In genomic region chr1:176567190-176567794, GRCh38 we compare ENCODE assay signal across 16 cellular contexts.
DNase-seq lines count a peak whose midpoint lies in the region; ATAC-seq and TF ChIP-seq lines count a peak whose summit lies in the region.
"Had no signal": no experiment of that assay in that cellular context is flagged by ENCODE, and none has a peak within 500 bp of the region (broad histone marks: within the 10 kb centered on the region; RNA-seq: fewer than 3 reads in every experiment).

No MANE protein-coding gene starts in this region.

- peak; percentile 60 for ATAC-seq in left lung
- ATAC-seq: activated CD4-positive, CD25-positive, alpha-beta regulatory T cell treated with anti-CD3 and anti-CD28 coated beads, Interleukin-2, amount 50 U/mL, for 24 hours; esophagus mucosa had no signal

- H3K9ac ChIP-seq in mammary epithelial cell (ENCODE audit: insufficient read depth, low read length): no peak overlapping the region
- H3K9ac ChIP-seq: BLaER1 treated with 17β-estradiol and CSF1 and Interleukin-3, amounts not matched to agents 10 nM and 100 nM had no signal

- 31% methylated on average over 3 of the region's 3 CpGs for WGBS in mammary epithelial cell (ENCODE audit: low coverage, missing lambda C conversion rate)

- in situ Hi-C loops in mammary epithelial cell (cut with MboI; ENCODE audit: low sequenced_read_pairs in 2 of 2): loop anchor here in 1 of 2 donors (25.0 kb wide), 1 partner anchor 120 kb away; no protein-coding TSS in a partner anchor

- no peaks in the 10 kb centered on the region for H3K79me2 ChIP-seq in mammary epithelial cell (ENCODE audit: insufficient read depth, low read length)

- dilution Hi-C loops in mammary epithelial cell (cut with HindIII; ENCODE audit: low sequenced_read_pairs): no loop called here

- H3K4me1 ChIP-seq in mammary epithelial cell (ENCODE audit: insufficient read depth, low read length): peaks cover 15% of the 10 kb centered on the region
- peaks cover 0 to 5% of the 10 kb centered on the region in 2 donors for H3K4me1 ChIP-seq in left lung
- H3K4me1 ChIP-seq: colonic mucosa, uterus had no signal

- CTCF ChIA-PET in mammary epithelial cell (lab: Charles Lee; ENCODE audit: low non-redundant PET): no interaction called here

- no peaks in the 10 kb centered on the region for H3K36me3 ChIP-seq in mammary epithelial cell (ENCODE audit: insufficient read depth, low read length)
- H3K36me3 ChIP-seq in left lung: no peaks in the 10 kb centered on the region
- H3K36me3 ChIP-seq: BLaER1 treated with 17β-estradiol and CSF1 and Interleukin-3, amounts not matched to agents 10 nM and 100 nM; colonic mucosa; uterus had no signal

- DNase-seq in AG08395 (ENCODE audit: low spot score) (peak; percentile 31), HT1080 (ENCODE audit: low read depth) (peak; percentile 72), mammary epithelial cell (peak; percentile 49), left lung (no peak), NCI-H526 treated with DMSO at 0.1 percent for 48 hours (lab: John Stamatoyannopoulos, UW) (no peak), NK-92 (lab: John Stamatoyannopoulos, UW; ENCODE audit: unreplicated experiment) (no peak), HUDEP-2 (lab: John Stamatoyannopoulos, UW; ENCODE audit: unreplicated experiment in 76 of 76) (no peak), DMS 273 treated with DMSO at 0.1 percent for 48 hours (lab: John Stamatoyannopoulos, UW) (no peak)
- DNase-seq: activated CD8-positive, alpha-beta memory T cell treated with anti-CD3 and anti-CD28 coated beads, Interleukin-2, amount 50 U/mL, for 48 hours; activated naive CD8-positive, alpha-beta T cell treated with anti-CD3 and anti-CD28 coated beads for 36 hours; colonic mucosa; H9; uterus had no signal

- no peak overlapping the region for H2AFZ ChIP-seq in mammary epithelial cell (ENCODE audit: low read depth, low read length)

- no peak overlapping the region for H3K27ac ChIP-seq in mammary epithelial cell (ENCODE audit: insufficient read depth, low read depth, low read length)
- peak overlapping the region in 1 of 2 donors; percentile 59 for H3K27ac ChIP-seq in left lung
- H3K27ac ChIP-seq: BLaER1 treated with 17β-estradiol and CSF1 and Interleukin-3, amounts not matched to agents 10 nM and 100 nM; colonic mucosa; uterus had no signal

- H4K20me1 ChIP-seq in mammary epithelial cell (ENCODE audit: insufficient read depth, low read length): no peaks in the 10 kb centered on the region
- H4K20me1 ChIP-seq: BLaER1 treated with 17β-estradiol and CSF1 and Interleukin-3, amounts not matched to agents 10 nM and 100 nM had no signal

- H3K9me3 ChIP-seq in mammary epithelial cell (replicated peaks; ENCODE audit: insufficient read depth, low read length) (no peaks in the 10 kb centered on the region), left lung (no peaks in the 10 kb centered on the region)
- H3K9me3 ChIP-seq: BLaER1 treated with 17β-estradiol and CSF1 and Interleukin-3, amounts not matched to agents 10 nM and 100 nM; colonic mucosa; uterus had no signal

- intact Hi-C loops in mammary epithelial cell (cut with micrococcal nuclease) (no loop called here), left lung (cut with DNase I) (loop anchor here in 1 of 2 donors (10.0 kb wide), 1 partner anchor 128 kb away; no protein-coding TSS in a partner anchor)

- no peak overlapping the region for H3K4me3 ChIP-seq in mammary epithelial cell (replicated peaks in 1 of 3; ENCODE audit: insufficient read depth in 1 of 3, low read depth in 2 of 3, low read length in 3 of 3)
- no peak overlapping the region for H3K4me3 ChIP-seq in left lung
- H3K4me3 ChIP-seq: BLaER1 treated with 17β-estradiol and CSF1 and Interleukin-3, amounts not matched to agents 10 nM and 100 nM; colonic mucosa; uterus had no signal

- H3K27me3 ChIP-seq in mammary epithelial cell (ENCODE audit: insufficient read depth, low read length) (no peaks in the 10 kb centered on the region), left lung (no peaks in the 10 kb centered on the region)
- H3K27me3 ChIP-seq: BLaER1 treated with 17β-estradiol and CSF1 and Interleukin-3, amounts not matched to agents 10 nM and 100 nM; colonic mucosa; uterus had no signal

- no TSS peak for BruUV-seq in mammary epithelial cell (replicated peaks; lab: Mats Ljungman, UMichigan)

- H3K4me2 ChIP-seq in mammary epithelial cell (ENCODE audit: insufficient read depth, low read depth, low read length): no peak overlapping the region
- H3K4me2 ChIP-seq: BLaER1 treated with 17β-estradiol and CSF1 and Interleukin-3, amounts not matched to agents 10 nM and 100 nM had no signal

- no peak for TF ChIP-seq CTCF in mammary epithelial cell (conservative IDR thresholded peaks at IDR 0.05 in 1 of 2, IDR thresholded peaks at IDR 0.05 in 1 of 2; ENCODE audit: extremely low read depth in 1 of 2, insufficient read depth in 1 of 2, low read depth in 1 of 2, low read length in 2 of 2)
- TF ChIP-seq CTCF in left lung (IDR thresholded peaks at IDR 0.05): no peak

Comparison
In these comparisons a context has a peak if more than half of its experiments do, and no peak if none do; other contexts are left out.
1. DNase-seq: peak in AG08395 (single experiment), HT1080 (single experiment) and mammary epithelial cell (single experiment); none in left lung (0 of 2), NCI-H526 treated with DMSO at 0.1 percent for 48 hours (single experiment), NK-92 (single experiment), HUDEP-2 (0 of 76) and DMS 273 treated with DMSO at 0.1 percent for 48 hours (single experiment).